8 cellular contexts compared by ENCODE assay signal in genomic region chr7:47580811-47581331, GRCh38.
A peak's percentile ranks its signal among the peaks of the same experiment; 100 is the strongest.
DNase-seq lines count a peak whose midpoint lies in the region; ATAC-seq lines count a peak whose summit lies in the region.

No MANE protein-coding gene starts in this region.

- H3K4me1 ChIP-seq in HUES6 (ENCODE audit: control insufficient read depth, insufficient read depth, low read length), result peaks cover 46% of the 10 kb centered on the region

- H3K27me3 ChIP-seq in HUES6 (ENCODE audit: control insufficient read depth, insufficient read depth, low read length), result peaks cover 16% of the 10 kb centered on the region

- no peaks in the 10 kb centered on the region for H3K36me3 Mint-ChIP-seq in activated naive CD8-positive, alpha-beta T cell treated with anti-CD3 and anti-CD28 coated beads, Interleukin-2, amount 50 U/mL, for 24 hours (ENCODE audit: low read depth)
- H3K36me3 Mint-ChIP-seq in stimulated activated naive B cell treated with anti-CD40 and anti-IgM and Interleukin-4, amounts not matched to agents 10 μg/mL and 1 μg/mL and 100 μg/mL, for 72 hours, result peaks cover 2 to 3% of the 10 kb centered on the region in 2 donors
- no peaks in the 10 kb centered on the region for H3K36me3 Mint-ChIP-seq in activated T-cell treated with anti-CD3 and anti-CD28 coated beads, Interleukin-2, amount 50 U/mL, for 24 hours (ENCODE audit: low read depth)

- no peak overlapping the region for H3K27ac Mint-ChIP-seq in activated naive CD8-positive, alpha-beta T cell treated with anti-CD3 and anti-CD28 coated beads, Interleukin-2, amount 50 U/mL, for 24 hours
- H3K27ac Mint-ChIP-seq in stimulated activated naive B cell treated with anti-CD40 and anti-IgM and Interleukin-4, amounts not matched to agents 10 μg/mL and 1 μg/mL and 100 μg/mL, for 72 hours, result peak overlapping the region; percentile 59
- H3K27ac Mint-ChIP-seq in activated T-cell treated with anti-CD3 and anti-CD28 coated beads, Interleukin-2, amount 50 U/mL, for 24 hours, result no peak overlapping the region

- peak overlapping the region; percentile 83 for H3K4me3 ChIP-seq in HUES6 (ENCODE audit: low read depth, low read length)

- H3K36me3 ChIP-seq in HUES6 (ENCODE audit: control insufficient read depth, insufficient read depth, low read length), result no peaks in the 10 kb centered on the region

- no peak for ATAC-seq in activated naive CD8-positive, alpha-beta T cell treated with anti-CD3 and anti-CD28 coated beads, Interleukin-2, amount 50 U/mL, for 24 hours
- no peak for ATAC-seq in stimulated activated naive B cell treated with anti-CD40 and anti-IgM and Interleukin-4, amounts not matched to agents 10 μg/mL and 1 μg/mL and 100 μg/mL, for 72 hours (replicated peaks)
- ATAC-seq in HG02623 (IDR thresholded peaks at IDR 0.05; ENCODE audit: unreplicated experiment), result no peak

- peaks cover 25% of the 10 kb centered on the region for H3K27me3 Mint-ChIP-seq in activated naive CD8-positive, alpha-beta T cell treated with anti-CD3 and anti-CD28 coated beads, Interleukin-2, amount 50 U/mL, for 24 hours
- peaks cover 17 to 18% of the 10 kb centered on the region in 2 donors for H3K27me3 Mint-ChIP-seq in stimulated activated naive B cell treated with anti-CD40 and anti-IgM and Interleukin-4, amounts not matched to agents 10 μg/mL and 1 μg/mL and 100 μg/mL, for 72 hours
- peaks cover 40% of the 10 kb centered on the region for H3K27me3 Mint-ChIP-seq in activated T-cell treated with anti-CD3 and anti-CD28 coated beads, Interleukin-2, amount 50 U/mL, for 24 hours

- peak overlapping the region; percentile 43 for H3K4me3 Mint-ChIP-seq in activated naive CD8-positive, alpha-beta T cell treated with anti-CD3 and anti-CD28 coated beads, Interleukin-2, amount 50 U/mL, for 24 hours
- H3K4me3 Mint-ChIP-seq in stimulated activated naive B cell treated with anti-CD40 and anti-IgM and Interleukin-4, amounts not matched to agents 10 μg/mL and 1 μg/mL and 100 μg/mL, for 72 hours, result peak overlapping the region; percentile 94 to 99
- no peak overlapping the region for H3K4me3 Mint-ChIP-seq in activated T-cell treated with anti-CD3 and anti-CD28 coated beads, Interleukin-2, amount 50 U/mL, for 24 hours

- no peaks in the 10 kb centered on the region for H3K9me3 Mint-ChIP-seq in activated naive CD8-positive, alpha-beta T cell treated with anti-CD3 and anti-CD28 coated beads, Interleukin-2, amount 50 U/mL, for 24 hours
- H3K9me3 Mint-ChIP-seq in stimulated activated naive B cell treated with anti-CD40 and anti-IgM and Interleukin-4, amounts not matched to agents 10 μg/mL and 1 μg/mL and 100 μg/mL, for 72 hours, result peaks cover 3 to 5% of the 10 kb centered on the region in 2 donors
- no peaks in the 10 kb centered on the region for H3K9me3 Mint-ChIP-seq in activated T-cell treated with anti-CD3 and anti-CD28 coated beads, Interleukin-2, amount 50 U/mL, for 24 hours

- peaks cover 18% of the 10 kb centered on the region for H3K4me1 Mint-ChIP-seq in activated naive CD8-positive, alpha-beta T cell treated with anti-CD3 and anti-CD28 coated beads, Interleukin-2, amount 50 U/mL, for 24 hours
- peaks cover 48 to 67% of the 10 kb centered on the region in 2 donors for H3K4me1 Mint-ChIP-seq in stimulated activated naive B cell treated with anti-CD40 and anti-IgM and Interleukin-4, amounts not matched to agents 10 μg/mL and 1 μg/mL and 100 μg/mL, for 72 hours
- H3K4me1 Mint-ChIP-seq in activated T-cell treated with anti-CD3 and anti-CD28 coated beads, Interleukin-2, amount 50 U/mL, for 24 hours (ENCODE audit: low read depth), result peaks cover 3% of the 10 kb centered on the region

- peak overlapping the region; percentile 87 for H3K9ac ChIP-seq in HUES6 (ENCODE audit: low read length)

- H3K27ac ChIP-seq in HUES6 (ENCODE audit: low read depth, low read length), result no peak overlapping the region

- no peak for DNase-seq in activated naive CD8-positive, alpha-beta T cell treated with anti-CD3 and anti-CD28 coated beads, Interleukin-2, amount 50 U/mL, for 24 hours
- DNase-seq in islet precursor cell (peak; percentile 77), T1000 (lab: John Stamatoyannopoulos, UW) (no peak)
- no peak for DNase-seq in stimulated activated naive B cell treated with anti-CD40 and anti-IgM and Interleukin-4, amounts not matched to agents 10 μg/mL and 1 μg/mL and 100 μg/mL, for 72 hours
- DNase-seq in activated naive CD4-positive, alpha-beta T cell treated with anti-CD3 and anti-CD28 coated beads, Interleukin-2, amount 50 U/mL, for 16 hours, result no peak
- DNase-seq in activated T-cell treated with anti-CD3 and anti-CD28 coated beads, Interleukin-2, amount 50 U/mL, for 24 hours, result no peak

- peaks cover 4% of the 10 kb centered on the region; the same call in 1 of the 2 replicates for H3K9me3 ChIP-seq in HUES6 (ENCODE audit: control insufficient read depth, insufficient read depth, low read depth, low read length)
